8 cellular contexts compared by ENCODE assay signal in genomic region chr10:55631071-55631654, GRCh38.
DNase-seq lines count a peak whose midpoint lies in the region; ATAC-seq, FAIRE-seq and TF ChIP-seq lines count a peak whose summit lies in the region.

No MANE protein-coding gene starts in this region.

- DNase-seq in D721Med (ENCODE audit: insufficient read length, low spot score) = peak; percentile 32
- peak; percentile 45 for DNase-seq in SK-MEL-5 (ENCODE audit: low read depth, low spot score)
- peak; percentile 21 for DNase-seq in mucosa of gallbladder (ENCODE audit: low spot score)
- DNase-seq in urothelium cell line (ENCODE audit: low spot score) = peak; percentile 86
- DNase-seq in Caco-2 = no peak

- no peaks in the 10 kb centered on the region for H3K27me3 ChIP-seq in Caco-2 (replicated peaks; ENCODE audit: control insufficient read depth, insufficient read depth, low read length)

- intact Hi-C loops in Caco-2 (cut with micrococcal nuclease; ENCODE audit: unreplicated experiment) = no loop called here

- H3K27ac Mint-ChIP-seq in Caco-2 (ENCODE audit: unreplicated experiment) = no peak overlapping the region

- no TSS peak for BruUV-seq in Caco-2 (replicated peaks; lab: Mats Ljungman, UMichigan)

- no peak overlapping the region for H3K4me3 ChIP-seq in Caco-2 (ENCODE audit: low read depth, low read length)

- no peak overlapping the region for H3K4me3 Mint-ChIP-seq in Caco-2 (ENCODE audit: unreplicated experiment)

- peak; percentile 85 for ATAC-seq in GM21367 (IDR thresholded peaks at IDR 0.05; ENCODE audit: unreplicated experiment)
- ATAC-seq in HG03565 (IDR thresholded peaks at IDR 0.05; ENCODE audit: unreplicated experiment) = peak; percentile 88
- peak; percentile 36 for ATAC-seq in esophagus mucosa

- H3K4me1 Mint-ChIP-seq in Caco-2 (ENCODE audit: low read depth, unreplicated experiment) = no peaks in the 10 kb centered on the region

- no peaks in the 10 kb centered on the region for H3K9me3 Mint-ChIP-seq in Caco-2 (ENCODE audit: unreplicated experiment)

- POLR2A ChIA-PET in Caco-2 (lab: Charles Lee) = no interaction called here

- H3K4me1 ChIP-seq in Caco-2 = no peaks in the 10 kb centered on the region

- in situ Hi-C loops in SK-MEL-5 (cut with HindIII; ENCODE audit: low pct_unique_long_range_greater_than_20kb, low sequenced_read_pairs) = no loop called here

- H3K36me3 Mint-ChIP-seq in Caco-2 (ENCODE audit: insufficient read depth, unreplicated experiment) = no peaks in the 10 kb centered on the region

- TF ChIP-seq CTCF in D721Med (IDR thresholded peaks at IDR 0.05; ENCODE audit: insufficient read depth, missing control alignments) (peak; percentile 42), Caco-2 (IDR thresholded peaks at IDR 0.05; ENCODE audit: insufficient read depth in 1 of 2, low read depth in 1 of 2, low read length in 1 of 2, severe bottlenecking in 1 of 2, unreplicated experiment in 1 of 2) (no peak)

- H3K36me3 ChIP-seq in Caco-2 (ENCODE audit: control insufficient read depth, insufficient read depth, low read length) = no peaks in the 10 kb centered on the region

- peaks cover 2% of the 10 kb centered on the region for H3K27me3 Mint-ChIP-seq in Caco-2 (ENCODE audit: insufficient read depth, unreplicated experiment)

- CTCF ChIA-PET in Caco-2 (lab: Charles Lee) = no interaction called here

- H3K9me3 ChIP-seq in Caco-2 = 0 out of 2 replicates have a peak, but pooled peaks cover 8% of the 10 kb centered on the region

- FAIRE-seq in D721Med (lab: Jason Lieb, UNC) (no peak), urothelium cell line (lab: Jason Lieb, UNC) (no peak)

Comparison
In these comparisons a context has a peak if more than half of its experiments do, and no peak if none do; other contexts are left out.
1. DNase-seq: peak in D721Med (single experiment), SK-MEL-5 (single experiment), mucosa of gallbladder (single experiment) and urothelium cell line (single experiment); none in Caco-2 (0 of 2).
2. ATAC-seq: peak in every context shown above with its lines; median percentile 88 in HG03565; 85 in GM21367; 36 in esophagus mucosa.